9 cellular contexts compared by ENCODE assay signal in genomic region chr15:60328852-60329443, GRCh38.
DNase-seq lines count a peak whose midpoint lies in the region; ATAC-seq, FAIRE-seq and TF ChIP-seq lines count a peak whose summit lies in the region.
"Had no signal": no experiment of that assay in that cellular context is flagged by ENCODE, and none has a peak within 500 bp of the region (broad histone marks: within the 10 kb centered on the region; RNA-seq: fewer than 3 reads in every experiment).

No MANE protein-coding gene starts in this region.

- H3K9me3 ChIP-seq in heart left ventricle (no peaks in the 10 kb centered on the region), Peyer's patch (no peaks in the 10 kb centered on the region), H1 (ENCODE audit: insufficient read depth in 2 of 2, low read depth in 1 of 2, low read length in 1 of 2) (no peaks in the 10 kb centered on the region)

- no peak overlapping the region for H3K9ac ChIP-seq in H1 (replicated peaks in 1 of 4; ENCODE audit: extremely low read depth in 1 of 4, low read depth in 3 of 4, low read length in 3 of 4)

- H3K27me3 ChIP-seq in heart left ventricle (peaks cover 0 to 47% (median 23%) of the 10 kb centered on the region in 9 donors), Peyer's patch (no peaks in the 10 kb centered on the region), H1 (replicated peaks in 1 of 4; ENCODE audit: control insufficient read depth in 3 of 4, extremely low read depth in 1 of 4, insufficient read depth in 3 of 4, low read length in 3 of 4) (no peaks in the 10 kb centered on the region)

- TF ChIP-seq RAD21 in H1 (IDR thresholded peaks at IDR 0.05 in 1 of 2, conservative IDR thresholded peaks at IDR 0.05 in 1 of 2; ENCODE audit: low read depth in 2 of 2, low read length in 2 of 2), result peak; percentile 28 to 38

- no peak overlapping the region for H4K91ac ChIP-seq in H1 (replicated peaks; ENCODE audit: insufficient read length, low read length)

- H3K23ac ChIP-seq in H1 (ENCODE audit: insufficient read length), result no peak overlapping the region

- H3K4me3 Mint-ChIP-seq in progenitor cell of endocrine pancreas (ENCODE audit: low read depth), result no peak overlapping the region

- H2BK5ac ChIP-seq in H1 (ENCODE audit: low read depth, low read length), result no peak overlapping the region

- no peaks in the 10 kb centered on the region for H3K79me2 ChIP-seq in H1 (ENCODE audit: control insufficient read depth in 1 of 2, insufficient read depth in 2 of 2, low read length in 2 of 2)

- H2BK12ac ChIP-seq in H1 (ENCODE audit: low read depth, low read length), result no peak overlapping the region

- H2BK120ac ChIP-seq in H1 (replicated peaks; ENCODE audit: low read depth, low read length), result no peak overlapping the region

- H3K4me1 ChIP-seq in heart left ventricle, result peaks cover 0 to 4% (median 0%) of the 10 kb centered on the region in 12 donors
- H3K4me1 ChIP-seq in Peyer's patch, result no peaks in the 10 kb centered on the region
- H3K4me1 ChIP-seq in H1 (replicated peaks in 1 of 4; ENCODE audit: control insufficient read depth in 3 of 4, insufficient read depth in 4 of 4, low read length in 3 of 4), result peaks cover 0 to 5% (median 1%) of the 10 kb centered on the region in 4 experiments; a peak in 2 of 7 replicates

- no peak overlapping the region for H3K4me3 ChIP-seq in heart left ventricle
- no peak overlapping the region for H3K4me3 ChIP-seq in Peyer's patch
- no peak overlapping the region for H3K4me3 ChIP-seq in H1 (ENCODE audit: extremely low read depth in 1 of 4, insufficient read depth in 2 of 4, low read depth in 3 of 4, low read length in 4 of 4)

- H3K14ac ChIP-seq in H1 (ENCODE audit: insufficient read length), result no peak overlapping the region

- no peak overlapping the region for H3K4me2 ChIP-seq in H1 (ENCODE audit: insufficient read depth in 1 of 2, low read depth in 2 of 2, low read length in 2 of 2)

- TF ChIP-seq POLR2A in heart left ventricle (IDR thresholded peaks at IDR 0.05) (no peak), Peyer's patch (IDR thresholded peaks at IDR 0.05) (no peak), H1 (IDR thresholded peaks at IDR 0.05; ENCODE audit: control extremely low read depth in 1 of 2, low read depth in 2 of 2, low read length in 2 of 2) (no peak)

- H4K20me1 ChIP-seq in H1 (replicated peaks in 1 of 2; ENCODE audit: control insufficient read depth in 1 of 2, insufficient read depth in 2 of 2, low read length in 2 of 2), result no peaks in the 10 kb centered on the region

- H3K56ac ChIP-seq in H1 (replicated peaks; ENCODE audit: insufficient read length, low read depth, low read length), result no peak overlapping the region

- H3K23me2 ChIP-seq in H1 (ENCODE audit: low read depth, low read length), result no peaks in the 10 kb centered on the region

- DNase-seq in heart left ventricle, result no peak
- no peak for DNase-seq in Right ventricle myocardium superior
- peak in 1 of 3 donors; percentile 53 for DNase-seq in Peyer's patch
- DNase-seq in H1 (ENCODE audit: low read depth in 1 of 2, low spot score in 2 of 2), result no peak
- DNase-seq in progenitor cell of endocrine pancreas (ENCODE audit: low spot score, unreplicated experiment), result no peak
- DNase-seq in retina, result no peak
- DNase-seq in frontal cortex (ENCODE audit: low spot score in 2 of 2), result no peak
- DNase-seq in caudate nucleus (lab: John Stamatoyannopoulos, UW), result no peak

- POLR2A ChIA-PET in H1 (lab: Charles Lee; ENCODE audit: partially characterized antibody), result no interaction called here

- H3K36me3 ChIP-seq in heart left ventricle (no peaks in the 10 kb centered on the region), Peyer's patch (no peaks in the 10 kb centered on the region), H1 (ENCODE audit: control insufficient read depth in 2 of 4, insufficient read depth in 4 of 4, low read length in 3 of 4) (no peaks in the 10 kb centered on the region)

- 13 to 19% (median 16%) methylated on average over 7 of the region's 7 CpGs for WGBS in heart left ventricle, 4 donors
- WGBS in H1 (ENCODE audit: extremely low coverage in 1 of 2, insufficient coverage in 1 of 2, insufficient read length in 1 of 2, insufficient replicate concordance in 2 of 2, low coverage in 1 of 2, low lambda C conversion rate in 2 of 2, missing lambda C conversion rate in 1 of 2), 2 experiments, result 29% methylated on average over 7 of the region's 7 CpGs; no CpG with 5 or more reads in 1 of the 2 experiments

- H4K8ac ChIP-seq in H1 (ENCODE audit: extremely low read depth, insufficient read depth, low read length), result no peak overlapping the region

- no peak for TF ChIP-seq EP300 in H1 (IDR thresholded peaks at IDR 0.05; ENCODE audit: borderline replicate concordance in 1 of 2, low read depth in 2 of 2, low read length in 2 of 2)

- H2AFZ ChIP-seq in H1 (ENCODE audit: low read length), result no peak overlapping the region

- H2BK20ac ChIP-seq in H1 (ENCODE audit: low read length), result no peak overlapping the region

- TF ChIP-seq CTCF in heart left ventricle (IDR thresholded peaks at IDR 0.05), result peak; percentile 49 to 74 (median 71)
- peak in 4 of 6 experiments; percentile 50 to 64 (median 54) for TF ChIP-seq CTCF in Peyer's patch (IDR thresholded peaks at IDR 0.05)
- TF ChIP-seq CTCF in H1 (IDR thresholded peaks at IDR 0.05; ENCODE audit: control extremely low read depth in 1 of 3, insufficient read depth in 1 of 3, low read depth in 1 of 3, low read length in 3 of 3), result peak; percentile 37 to 66 (median 48)
- peak; percentile 75 for TF ChIP-seq CTCF in progenitor cell of endocrine pancreas (IDR thresholded peaks at IDR 0.05; ENCODE audit: unreplicated experiment)

- CTCF ChIA-PET in H1 (lab: Charles Lee; ENCODE audit: partially characterized antibody), result interaction anchor here (0.6 to 10.0 kb wide), 32 partner anchors 9 to 637 kb away, joined by 3 to 120 read pairs (median 4); no protein-coding TSS in a partner anchor

- intact Hi-C loops in heart left ventricle (cut with DNase I) (loop anchor here (5.0 to 10.0 kb wide), 5 partner anchors 602 to 637 kb away; no protein-coding TSS in a partner anchor), Right ventricle myocardium superior (cut with DNase I) (loop anchor here (10.0 kb wide), 1 partner anchor 604 kb away; no protein-coding TSS in a partner anchor)

- H2BK15ac ChIP-seq in H1 (ENCODE audit: low read length), result no peak overlapping the region

- H4K5ac ChIP-seq in H1 (ENCODE audit: insufficient read length, low read depth, low read length), result no peak overlapping the region

- H3K27me3 Mint-ChIP-seq in progenitor cell of endocrine pancreas, result peaks cover 28% of the 10 kb centered on the region

- no peaks in the 10 kb centered on the region for H3K79me1 ChIP-seq in H1 (ENCODE audit: low read depth, low read length)

- no peak overlapping the region for H3K4ac ChIP-seq in H1 (replicated peaks; ENCODE audit: insufficient read length, low read depth, low read length)

- H3K27ac ChIP-seq in heart left ventricle, result no peak overlapping the region
- H3K27ac ChIP-seq in Peyer's patch, result no peak overlapping the region
- H3K27ac ChIP-seq in H1 (ENCODE audit: low read depth, low read length), result no peak overlapping the region
- no peak overlapping the region for H3K27ac ChIP-seq in caudate nucleus (ENCODE audit: low read depth, low read length)

- no peak overlapping the region for H3K27ac Mint-ChIP-seq in progenitor cell of endocrine pancreas

- peaks cover 10% of the 10 kb centered on the region for H3K9me3 Mint-ChIP-seq in progenitor cell of endocrine pancreas (ENCODE audit: low read depth)

- no peaks in the 10 kb centered on the region for H3K36me3 Mint-ChIP-seq in progenitor cell of endocrine pancreas (ENCODE audit: insufficient read depth)

- ATAC-seq in heart left ventricle (no peak), Right ventricle myocardium superior (ENCODE audit: poor library complexity) (no peak)

- FAIRE-seq in H1 (lab: Jason Lieb, UNC) (no peak), frontal cortex (lab: Jason Lieb, UNC) (no peak)
- FAIRE-seq: colon had no signal

- no peak overlapping the region for H3K18ac ChIP-seq in H1 (ENCODE audit: extremely low read depth, low read length)

- peaks cover 3% of the 10 kb centered on the region for H3K4me1 Mint-ChIP-seq in progenitor cell of endocrine pancreas (ENCODE audit: low read depth)

- no peak overlapping the region for H2AK5ac ChIP-seq in H1 (ENCODE audit: low read depth, low read length)

TF ChIP-seq in H1, 55 proteins besides CTCF, POLR2A, EP300 and RAD21:
- TF ChIP-seq YY1 (IDR thresholded peaks at IDR 0.05; ENCODE audit: low read depth, low read length), result 0 out of 2 replicates have a peak, but pooled peaks have one; percentile 58
- TF ChIP-seq E2F6 (IDR thresholded peaks at IDR 0.05), result no peak
